15 cellular contexts compared by ENCODE assay signal in the genomic region with DNA sequence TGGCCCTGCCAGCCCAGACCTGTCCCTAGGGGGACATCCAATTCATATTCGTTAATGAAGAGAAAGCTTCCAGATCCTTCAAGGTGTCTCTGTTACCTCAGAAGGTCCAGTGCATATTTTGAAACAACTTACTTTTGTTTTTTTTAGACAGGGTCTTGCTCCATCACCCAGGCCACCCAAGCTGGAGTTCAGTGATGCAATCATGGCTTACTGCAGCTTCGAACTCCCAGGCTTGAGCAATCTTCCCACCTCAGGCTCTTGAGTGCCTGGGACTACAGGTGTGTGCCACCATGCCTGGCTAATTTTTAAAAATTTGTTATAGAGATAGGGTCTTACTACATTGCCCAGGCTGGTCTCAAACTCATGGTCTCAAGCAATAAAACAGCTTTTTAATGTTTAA.
"Had no signal": no experiment of that assay in that cellular context is flagged by ENCODE, and none has a peak within 500 bp of the region (broad histone marks: within the 10 kb centered on the region; RNA-seq: fewer than 3 reads in every experiment).

No MANE protein-coding gene starts in this region.

- H2AFZ ChIP-seq: parathyroid adenoma had no signal

- ATAC-seq: effector memory CD8-positive, alpha-beta T cell; naive thymus-derived CD4-positive, alpha-beta T cell; T-helper 17 cell; WTC11 had no signal

- H3K9ac ChIP-seq: parathyroid adenoma had no signal

- DNase-seq: activated CD4-positive, alpha-beta T cell treated with anti-CD3 and anti-CD28 coated beads for 48 hours; activated naive CD4-positive, alpha-beta T cell treated with anti-CD3 and anti-CD28 coated beads for 36 hours; central memory CD4-positive, alpha-beta T cell; effector memory CD8-positive, alpha-beta T cell; hypothalamus; left cardiac atrium; midbrain; naive thymus-derived CD4-positive, alpha-beta T cell; stimulated activated CD4-positive, alpha-beta T cell treated with anti-CD3 and anti-CD28 coated beads, Interleukin-1b, Interleukin-23, amount 100 ng/mL, for 48 hours; T-helper 17 cell had no signal

- H3K4me2 ChIP-seq: smooth muscle cell had no signal

- H3K9me3 ChIP-seq: tibial nerve had no signal

- H3K27ac ChIP-seq: parathyroid adenoma had no signal

- H3K4me3 ChIP-seq: lung, smooth muscle cell, tibial nerve had no signal

- H3K36me3 ChIP-seq: tibial nerve had no signal

- H3K79me2 ChIP-seq: parathyroid adenoma had no signal

- H3K27me3 ChIP-seq: tibial nerve had no signal
